8 cellular contexts compared by ENCODE assay signal in genomic region chr7:134750083-134751062, GRCh38. TPM values are rescaled to one million over a fixed set of nuclear protein-coding genes. Genes with fewer than 3 reads are reported as not detected.
DNase-seq lines count a peak whose midpoint lies in the region; ATAC-seq and FAIRE-seq lines count a peak whose summit lies in the region.

No MANE protein-coding gene starts in this region.

- no peak overlapping the region for H3K27ac Mint-ChIP-seq in effector memory CD8-positive, alpha-beta T cell
- H3K27ac Mint-ChIP-seq in naive B cell: no peak overlapping the region

- peaks cover 15 to 16% of the 10 kb centered on the region in 2 donors for H3K27me3 Mint-ChIP-seq in effector memory CD8-positive, alpha-beta T cell
- peaks cover 0 to 17% (median 7%) of the 10 kb centered on the region in 3 donors for H3K27me3 Mint-ChIP-seq in naive B cell

- no peaks in the 10 kb centered on the region for H3K4me1 Mint-ChIP-seq in effector memory CD8-positive, alpha-beta T cell (ENCODE audit: low read depth in 2 of 2)
- H3K4me1 Mint-ChIP-seq in naive B cell: no peaks in the 10 kb centered on the region

- FAIRE-seq in GM18507 (lab: Jason Lieb, UNC): peak; percentile 73

- ATAC-seq in effector memory CD8-positive, alpha-beta T cell (replicated peaks): peak; percentile 78
- ATAC-seq in naive B cell (ENCODE audit: low read depth in 2 of 2): peak; percentile 35 to 49
- ATAC-seq in stimulated activated naive CD8-positive, alpha-beta T cell treated with anti-CD3 and anti-CD28 coated beads, Interleukin-15, Interleukin-2, amounts not matched to agents 100 U/mL and 50 U/mL, for 24 hours: peak; percentile 64
- no peak for ATAC-seq in HG02571 (IDR thresholded peaks at IDR 0.05; ENCODE audit: unreplicated experiment)

- no peak overlapping the region for H3K4me3 Mint-ChIP-seq in effector memory CD8-positive, alpha-beta T cell
- H3K4me3 Mint-ChIP-seq in naive B cell: no peak overlapping the region

- no peaks in the 10 kb centered on the region for H3K36me3 Mint-ChIP-seq in effector memory CD8-positive, alpha-beta T cell (ENCODE audit: insufficient read depth)
- no peaks in the 10 kb centered on the region for H3K36me3 Mint-ChIP-seq in naive B cell

- DNase-seq in 8988T (peak; percentile 10), GM18507 (ENCODE audit: extremely low spot score, insufficient read length, low read depth) (peak; percentile 23), LHCN-M2 (ENCODE audit: low read depth) (peak; percentile 53), naive B cell (no peak)
- peak; percentile 55 to 58 for DNase-seq in activated CD4-positive, alpha-beta T cell treated with anti-CD3 and anti-CD28 coated beads, Interleukin-2, amount 50 U/mL, for 4 hours
- peak; percentile 54 to 64 (median 59) for DNase-seq in effector memory CD8-positive, alpha-beta T cell
- peak; percentile 79 for DNase-seq in stimulated activated naive CD8-positive, alpha-beta T cell treated with anti-CD3 and anti-CD28 coated beads, Interleukin-15, Interleukin-2, amounts not matched to agents 100 U/mL and 50 U/mL, for 24 hours

- no peaks in the 10 kb centered on the region for H3K9me3 Mint-ChIP-seq in effector memory CD8-positive, alpha-beta T cell
- no peaks in the 10 kb centered on the region for H3K9me3 Mint-ChIP-seq in naive B cell

RNA-seq across cellular contexts. Expression of gene CALD1, which starts 29.1 kb away (rescaled TPM):
- total RNA-seq in LHCN-M2 (2014; rRNA removed): 188 and 230 TPM in 2 replicates
- 342 TPM for polyA plus RNA-seq in LHCN-M2 (2012)
- polyA plus RNA-seq in naive B cell (ENCODE audit: low read depth in 6 of 6): 1 to 10 TPM in 2 of 6 donors, under 1 TPM in 3, not detected in 1; 0.12 to 1.3 (median 0.64) TPM
